Comparison of ENCODE assay signal across 21 cellular contexts in genomic region chr2:129754831-129755230, GRCh38.
"Had no signal": no experiment of that assay in that cellular context is flagged by ENCODE, and none has a peak within 500 bp of the region (broad histone marks: within the 10 kb centered on the region; RNA-seq: fewer than 3 reads in every experiment).

No MANE protein-coding gene starts in this region.

- H3K27ac Mint-ChIP-seq: mesothelial cell of epicardium; naive B cell; natural killer cell; nephron progenitor cell; neural progenitor cell; stimulated activated effector memory CD8-positive, alpha-beta T cell treated with anti-CD3 and anti-CD28 coated beads, Interleukin-12 subunit alpha, Interleukin-12 subunit beta, amount 100 ng/mL, for 72 hours; stimulated activated naive CD8-positive, alpha-beta T cell treated with anti-CD3 and anti-CD28 coated beads, Interleukin-15, Interleukin-2, amounts not matched to agents 100 ng/mL and 50 ng/mL, for 24 hours had no signal

- H3K4me3 Mint-ChIP-seq: mesothelial cell of epicardium; naive B cell; natural killer cell; nephron progenitor cell; neural progenitor cell; stimulated activated effector memory CD8-positive, alpha-beta T cell treated with anti-CD3 and anti-CD28 coated beads, Interleukin-12 subunit alpha, Interleukin-12 subunit beta, amount 100 ng/mL, for 72 hours; stimulated activated naive CD8-positive, alpha-beta T cell treated with anti-CD3 and anti-CD28 coated beads, Interleukin-15, Interleukin-2, amounts not matched to agents 100 ng/mL and 50 ng/mL, for 24 hours had no signal

- H3K4me1 Mint-ChIP-seq: naive B cell; stimulated activated effector memory CD8-positive, alpha-beta T cell treated with anti-CD3 and anti-CD28 coated beads, Interleukin-12 subunit alpha, Interleukin-12 subunit beta, amount 100 ng/mL, for 72 hours had no signal

- H3K9me3 Mint-ChIP-seq: natural killer cell; stimulated activated effector memory CD8-positive, alpha-beta T cell treated with anti-CD3 and anti-CD28 coated beads, Interleukin-12 subunit alpha, Interleukin-12 subunit beta, amount 100 ng/mL, for 72 hours had no signal

- DNase-seq: kidney glomerular epithelial cell; left cardiac atrium; lower lobe of right lung; mammary epithelial cell; mesenchymal stem cell; naive B cell; natural killer cell; nephron progenitor cell; pancreas; posterior cingulate gyrus; retina; right cardiac atrium; stimulated activated CD4-positive, alpha-beta T cell treated with anti-CD3 and anti-CD28 coated beads, Interleukin-4, amount 100 ng/mL, for 24 hours; stimulated activated naive CD4-positive, alpha-beta T cell; tibial artery; trophoblast cell; upper lobe of right lung had no signal

- H3K36me3 Mint-ChIP-seq: naive B cell; natural killer cell; neural progenitor cell; stimulated activated effector memory CD8-positive, alpha-beta T cell treated with anti-CD3 and anti-CD28 coated beads, Interleukin-12 subunit alpha, Interleukin-12 subunit beta, amount 100 ng/mL, for 72 hours had no signal
